14 cellular contexts compared by ENCODE assay signal in genomic region chrX:19680580-19680979, GRCh38.
"Had no signal": no experiment of that assay in that cellular context is flagged by ENCODE, and none has a peak within 500 bp of the region (broad histone marks: within the 10 kb centered on the region; RNA-seq: fewer than 3 reads in every experiment).

No MANE protein-coding gene starts in this region.

- H3K27ac ChIP-seq: left ventricle myocardium inferior, pancreas, SK-N-MC, thoracic aorta had no signal

- H3K36me3 ChIP-seq: left ventricle myocardium inferior, pancreas, thoracic aorta had no signal

- DNase-seq: activated effector memory CD4-positive, alpha-beta T cell treated with anti-CD3 and anti-CD28 coated beads, Interleukin-2, amount 50 U/mL, for 16 hours; activated naive CD8-positive, alpha-beta T cell treated with anti-CD3 and anti-CD28 coated beads for 36 hours; effector CD4-positive, alpha-beta T cell; foreskin melanocyte; head of caudate nucleus; islet precursor cell; left ventricle myocardium inferior; mesenchymal stem cell; pancreas; stimulated activated CD4-positive, alpha-beta T cell treated with anti-CD3 and anti-CD28 coated beads, Interleukin-4, amount 100 ng/mL, for 1 hour; stimulated activated CD8-positive, alpha-beta memory T cell treated with anti-CD3 and anti-CD28 coated beads, Interleukin-4, amount 100 ng/mL, for 48 hours; stimulated activated naive CD8-positive, alpha-beta T cell treated with anti-CD3 and anti-CD28 coated beads, Interleukin-15, amount 100 ng/mL, for 72 hours had no signal

- H3K9me3 ChIP-seq: left ventricle myocardium inferior, pancreas, thoracic aorta had no signal

- H3K9me3 Mint-ChIP-seq: activated naive CD8-positive, alpha-beta T cell treated with anti-CD3 and anti-CD28 coated beads for 36 hours; stimulated activated naive CD8-positive, alpha-beta T cell treated with anti-CD3 and anti-CD28 coated beads, Interleukin-15, amount 100 ng/mL, for 72 hours had no signal

- H3K4me1 ChIP-seq: left ventricle myocardium inferior, pancreas had no signal

- H3K27me3 Mint-ChIP-seq: activated naive CD8-positive, alpha-beta T cell treated with anti-CD3 and anti-CD28 coated beads for 36 hours; stimulated activated naive CD8-positive, alpha-beta T cell treated with anti-CD3 and anti-CD28 coated beads, Interleukin-15, amount 100 ng/mL, for 72 hours had no signal

- H3K4me3 ChIP-seq: left ventricle myocardium inferior, pancreas, SK-N-MC, thoracic aorta had no signal

- H3K27ac Mint-ChIP-seq: activated naive CD8-positive, alpha-beta T cell treated with anti-CD3 and anti-CD28 coated beads for 36 hours had no signal

- H3K4me3 Mint-ChIP-seq: activated naive CD8-positive, alpha-beta T cell treated with anti-CD3 and anti-CD28 coated beads for 36 hours had no signal

- ATAC-seq: pancreas; stimulated activated naive CD8-positive, alpha-beta T cell treated with anti-CD3 and anti-CD28 coated beads, Interleukin-15, amount 100 ng/mL, for 72 hours had no signal

- H3K27me3 ChIP-seq: pancreas had no signal
